18 cellular contexts compared by ENCODE assay signal in the genomic region with DNA sequence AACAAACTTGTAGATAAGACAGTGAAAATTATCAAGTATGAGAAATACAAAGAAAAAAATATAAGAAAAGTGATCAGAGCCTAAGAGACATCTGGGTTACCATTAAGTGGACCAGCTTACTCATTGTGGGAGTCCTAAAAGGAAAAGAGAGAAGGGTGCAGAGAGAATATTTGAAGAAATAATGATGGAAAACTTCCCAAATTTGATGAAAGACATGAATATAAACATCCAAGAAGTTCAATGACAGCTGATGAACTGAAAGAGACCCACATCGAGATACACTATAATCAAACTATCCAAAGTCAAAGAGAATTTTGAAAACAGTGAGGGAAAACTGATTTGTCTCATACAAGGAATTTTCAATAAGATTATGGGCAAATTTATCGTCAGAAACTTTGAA. TPM values are rescaled to one million over a fixed set of nuclear protein-coding genes. Genes with fewer than 3 reads are reported as not detected.
DNase-seq lines count a peak whose midpoint lies in the region; ATAC-seq and TF ChIP-seq lines count a peak whose summit lies in the region.
"Had no signal": no experiment of that assay in that cellular context is flagged by ENCODE, and none has a peak within 500 bp of the region (broad histone marks: within the 10 kb centered on the region; RNA-seq: fewer than 3 reads in every experiment).

No MANE protein-coding gene starts in this region.

- H3K4me3 Mint-ChIP-seq in activated T-cell treated with anti-CD3 and anti-CD28 coated beads, Interleukin-2, amount 50 U/mL, for 24 hours = no peak overlapping the region
- H3K4me3 Mint-ChIP-seq in activated T-cell treated with anti-CD3 and anti-CD28 coated beads, Interleukin-2, amount 50 U/mL, for 4 hours = no peak overlapping the region
- H3K4me3 Mint-ChIP-seq in CD8-positive, alpha-beta T cell = no peak overlapping the region
- no peak overlapping the region for H3K4me3 Mint-ChIP-seq in activated T-helper 1 cell treated with anti-CD3 and anti-CD28 coated beads, Interleukin-12 subunit alpha, Interleukin-12 subunit beta, Interleukin-2, Interleukin-4 antibody, amounts not matched to agents 30 ng/mL and 10 ng/mL and 1 ng/mL, durations not matched to agents 14 hours and 24 hours and 36 hours
- H3K4me3 Mint-ChIP-seq in stimulated activated effector memory CD8-positive, alpha-beta T cell treated with anti-CD3 and anti-CD28 coated beads, Interleukin-12 subunit alpha, Interleukin-12 subunit beta, amount 100 ng/mL, for 72 hours = no peak overlapping the region

- no peak overlapping the region for H3K27ac ChIP-seq in CD8-positive, alpha-beta T cell (ENCODE audit: low read depth, low read length)
- H3K27ac ChIP-seq: C4-2B, RWPE1 had no signal

- intact Hi-C loops in CD8-positive, alpha-beta T cell (cut with DNase I, micrococcal nuclease) = loop anchor here (1.0 to 5.0 kb wide), 2 partner anchors 9 to 550 kb away; no protein-coding TSS in a partner anchor
- intact Hi-C loops in activated T-helper 1 cell treated with anti-CD3 and anti-CD28 coated beads, Interleukin-12 subunit alpha, Interleukin-12 subunit beta, Interleukin-2, Interleukin-4 antibody, amounts not matched to agents 30 ng/mL and 10 ng/mL and 1 ng/mL, durations not matched to agents 14 hours and 24 hours and 36 hours (cut with micrococcal nuclease) = no loop called here

- peak overlapping the region; percentile 77 for H3K27ac Mint-ChIP-seq in activated T-cell treated with anti-CD3 and anti-CD28 coated beads, Interleukin-2, amount 50 U/mL, for 24 hours
- peak overlapping the region; percentile 62 for H3K27ac Mint-ChIP-seq in CD8-positive, alpha-beta T cell
- H3K27ac Mint-ChIP-seq in activated T-helper 1 cell treated with anti-CD3 and anti-CD28 coated beads, Interleukin-12 subunit alpha, Interleukin-12 subunit beta, Interleukin-2, Interleukin-4 antibody, amounts not matched to agents 30 ng/mL and 10 ng/mL and 1 ng/mL, durations not matched to agents 14 hours and 24 hours and 36 hours = peak overlapping the region; percentile 15
- peak overlapping the region; percentile 49 for H3K27ac Mint-ChIP-seq in stimulated activated effector memory CD8-positive, alpha-beta T cell treated with anti-CD3 and anti-CD28 coated beads, Interleukin-12 subunit alpha, Interleukin-12 subunit beta, amount 100 ng/mL, for 72 hours

- no peak for TF ChIP-seq CTCF in CD8-positive, alpha-beta T cell (IDR thresholded peaks at IDR 0.05)

- no peak overlapping the region for H3K4me3 ChIP-seq in CD8-positive, alpha-beta T cell (ENCODE audit: low read depth, low read length)

- peaks cover 92% of the 10 kb centered on the region for H3K4me1 Mint-ChIP-seq in activated T-cell treated with anti-CD3 and anti-CD28 coated beads, Interleukin-2, amount 50 U/mL, for 24 hours (ENCODE audit: low read depth)
- peaks cover 90% of the 10 kb centered on the region for H3K4me1 Mint-ChIP-seq in activated T-cell treated with anti-CD3 and anti-CD28 coated beads, Interleukin-2, amount 50 U/mL, for 4 hours (ENCODE audit: low read depth)
- peaks cover 90% of the 10 kb centered on the region for H3K4me1 Mint-ChIP-seq in CD8-positive, alpha-beta T cell (ENCODE audit: low read depth)
- H3K4me1 Mint-ChIP-seq in activated T-helper 1 cell treated with anti-CD3 and anti-CD28 coated beads, Interleukin-12 subunit alpha, Interleukin-12 subunit beta, Interleukin-2, Interleukin-4 antibody, amounts not matched to agents 30 ng/mL and 10 ng/mL and 1 ng/mL, durations not matched to agents 14 hours and 24 hours and 36 hours (ENCODE audit: low read depth) = peaks cover 90% of the 10 kb centered on the region
- peaks cover 78% of the 10 kb centered on the region for H3K4me1 Mint-ChIP-seq in stimulated activated effector memory CD8-positive, alpha-beta T cell treated with anti-CD3 and anti-CD28 coated beads, Interleukin-12 subunit alpha, Interleukin-12 subunit beta, amount 100 ng/mL, for 72 hours

- no peak for DNase-seq in activated T-cell treated with anti-CD3 and anti-CD28 coated beads, Interleukin-2, amount 50 U/mL, for 24 hours
- no peak for DNase-seq in activated T-cell treated with anti-CD3 and anti-CD28 coated beads, Interleukin-2, amount 50 U/mL, for 4 hours
- DNase-seq in CD8-positive, alpha-beta T cell = no peak
- no peak for DNase-seq in activated T-helper 1 cell treated with anti-CD3 and anti-CD28 coated beads, Interleukin-12 subunit alpha, Interleukin-12 subunit beta, Interleukin-2, Interleukin-4 antibody, amounts not matched to agents 30 ng/mL and 10 ng/mL and 1 ng/mL, durations not matched to agents 14 hours and 24 hours and 36 hours (ENCODE audit: low spot score)
- no peak for DNase-seq in stimulated activated effector memory CD8-positive, alpha-beta T cell treated with anti-CD3 and anti-CD28 coated beads, Interleukin-12 subunit alpha, Interleukin-12 subunit beta, amount 100 ng/mL, for 72 hours (ENCODE audit: low spot score in 2 of 2)
- no peak for DNase-seq in iPS-NIHi7 (ENCODE audit: extremely low spot score)
- DNase-seq in NCI-H446 treated with DMSO at 0.1 percent for 48 hours (lab: John Stamatoyannopoulos, UW) = no peak
- DNase-seq: Calu3, DMS53, KBM-7, MV-4-11, NCI-H1417 treated with DMSO at 0.1 percent for 48 hours, NCI-H1930, NCI-H2171, NCI-H748 treated with DMSO at 0.1 percent for 48 hours, PC-3 had no signal

- peaks cover 12% of the 10 kb centered on the region for H3K9me3 Mint-ChIP-seq in activated T-cell treated with anti-CD3 and anti-CD28 coated beads, Interleukin-2, amount 50 U/mL, for 24 hours
- H3K9me3 Mint-ChIP-seq in activated T-cell treated with anti-CD3 and anti-CD28 coated beads, Interleukin-2, amount 50 U/mL, for 4 hours = peaks cover 9% of the 10 kb centered on the region
- peaks cover 9% of the 10 kb centered on the region for H3K9me3 Mint-ChIP-seq in CD8-positive, alpha-beta T cell
- H3K9me3 Mint-ChIP-seq in activated T-helper 1 cell treated with anti-CD3 and anti-CD28 coated beads, Interleukin-12 subunit alpha, Interleukin-12 subunit beta, Interleukin-2, Interleukin-4 antibody, amounts not matched to agents 30 ng/mL and 10 ng/mL and 1 ng/mL, durations not matched to agents 14 hours and 24 hours and 36 hours = peaks cover 9% of the 10 kb centered on the region
- H3K9me3 Mint-ChIP-seq in stimulated activated effector memory CD8-positive, alpha-beta T cell treated with anti-CD3 and anti-CD28 coated beads, Interleukin-12 subunit alpha, Interleukin-12 subunit beta, amount 100 ng/mL, for 72 hours = peaks cover 7% of the 10 kb centered on the region

- ATAC-seq in activated T-cell treated with anti-CD3 and anti-CD28 coated beads, Interleukin-2, amount 50 U/mL, for 4 hours = no peak
- ATAC-seq in CD8-positive, alpha-beta T cell = no peak
- no peak for ATAC-seq in stimulated activated effector memory CD8-positive, alpha-beta T cell treated with anti-CD3 and anti-CD28 coated beads, Interleukin-12 subunit alpha, Interleukin-12 subunit beta, amount 100 ng/mL, for 72 hours
- ATAC-seq: PC-3 had no signal

- no peaks in the 10 kb centered on the region for H3K27me3 Mint-ChIP-seq in activated T-cell treated with anti-CD3 and anti-CD28 coated beads, Interleukin-2, amount 50 U/mL, for 24 hours
- H3K27me3 Mint-ChIP-seq in activated T-cell treated with anti-CD3 and anti-CD28 coated beads, Interleukin-2, amount 50 U/mL, for 4 hours (ENCODE audit: low read depth) = no peaks in the 10 kb centered on the region
- H3K27me3 Mint-ChIP-seq in CD8-positive, alpha-beta T cell (ENCODE audit: low read depth) = no peaks in the 10 kb centered on the region
- no peaks in the 10 kb centered on the region for H3K27me3 Mint-ChIP-seq in activated T-helper 1 cell treated with anti-CD3 and anti-CD28 coated beads, Interleukin-12 subunit alpha, Interleukin-12 subunit beta, Interleukin-2, Interleukin-4 antibody, amounts not matched to agents 30 ng/mL and 10 ng/mL and 1 ng/mL, durations not matched to agents 14 hours and 24 hours and 36 hours (ENCODE audit: insufficient read depth)

- H3K27me3 ChIP-seq in CD8-positive, alpha-beta T cell (ENCODE audit: insufficient read depth, low read length) = no peaks in the 10 kb centered on the region

- POLR2A ChIA-PET in CD8-positive, alpha-beta T cell (lab: Charles Lee) = interaction anchor here (1.1 to 4.2 kb wide), 4 partner anchors 10 to 17 kb away, joined by 3 to 41 read pairs (median 4); no protein-coding TSS in a partner anchor

- H3K9me3 ChIP-seq in CD8-positive, alpha-beta T cell (ENCODE audit: low read length) = no peaks in the 10 kb centered on the region

- H3K4me1 ChIP-seq in CD8-positive, alpha-beta T cell (ENCODE audit: insufficient read depth, low read length) = peaks cover 88% of the 10 kb centered on the region

- H3K36me3 ChIP-seq in CD8-positive, alpha-beta T cell (ENCODE audit: insufficient read depth, low read length) = peaks cover 3% of the 10 kb centered on the region

- CTCF ChIA-PET in CD8-positive, alpha-beta T cell (lab: Charles Lee) = interaction anchor here (0.7 to 2.4 kb wide), 8 partner anchors 9 to 341 kb away, joined by 3 to 9 read pairs (median 4); no protein-coding TSS in a partner anchor

- H3K36me3 Mint-ChIP-seq in activated T-cell treated with anti-CD3 and anti-CD28 coated beads, Interleukin-2, amount 50 U/mL, for 24 hours (ENCODE audit: low read depth) = peaks cover 70% of the 10 kb centered on the region
- H3K36me3 Mint-ChIP-seq in activated T-cell treated with anti-CD3 and anti-CD28 coated beads, Interleukin-2, amount 50 U/mL, for 4 hours (ENCODE audit: insufficient read depth) = peaks cover 42% of the 10 kb centered on the region
- H3K36me3 Mint-ChIP-seq in CD8-positive, alpha-beta T cell = peaks cover 38% of the 10 kb centered on the region
- H3K36me3 Mint-ChIP-seq in activated T-helper 1 cell treated with anti-CD3 and anti-CD28 coated beads, Interleukin-12 subunit alpha, Interleukin-12 subunit beta, Interleukin-2, Interleukin-4 antibody, amounts not matched to agents 30 ng/mL and 10 ng/mL and 1 ng/mL, durations not matched to agents 14 hours and 24 hours and 36 hours (ENCODE audit: low read depth) = peaks cover 65% of the 10 kb centered on the region
- peaks cover 42% of the 10 kb centered on the region for H3K36me3 Mint-ChIP-seq in stimulated activated effector memory CD8-positive, alpha-beta T cell treated with anti-CD3 and anti-CD28 coated beads, Interleukin-12 subunit alpha, Interleukin-12 subunit beta, amount 100 ng/mL, for 72 hours

RNA-seq across cellular contexts. Expression of a gene that starts 22.5 kb away (rescaled TPM):
- total RNA-seq in activated T-cell treated with anti-CD3 and anti-CD28 coated beads, Interleukin-2, amount 50 U/mL, for 4 hours = 10 to 100 TPM; 48.6 to 55.7 (median 52.1) TPM
- 10 to 100 TPM; 35.8 to 36.7 TPM for total RNA-seq in CD8-positive, alpha-beta T cell
- 71.6 and 74.2 TPM in 2 replicates for total RNA-seq in activated T-helper 1 cell treated with anti-CD3 and anti-CD28 coated beads, Interleukin-12 subunit alpha, Interleukin-12 subunit beta, Interleukin-2, Interleukin-4 antibody, amounts not matched to agents 30 ng/mL and 10 ng/mL and 1 ng/mL, durations not matched to agents 14 hours and 24 hours and 36 hours
- total RNA-seq: Calu3, PC-3 had no signal

Comparison
In these comparisons a context has a peak if more than half of its experiments do, and no peak if none do; other contexts are left out.
1. H3K27ac Mint-ChIP-seq: peak in every context shown above with its lines; median percentile 77 in activated T-cell treated with anti-CD3 and anti-CD28 coated beads, Interleukin-2, amount 50 U/mL, for 24 hours; 62 in CD8-positive, alpha-beta T cell; 49 in stimulated activated effector memory CD8-positive, alpha-beta T cell treated with anti-CD3 and anti-CD28 coated beads, Interleukin-12 subunit alpha, Interleukin-12 subunit beta, amount 100 ng/mL, for 72 hours; 15 in activated T-helper 1 cell treated with anti-CD3 and anti-CD28 coated beads, Interleukin-12 subunit alpha, Interleukin-12 subunit beta, Interleukin-2, Interleukin-4 antibody, amounts not matched to agents 30 ng/mL and 10 ng/mL and 1 ng/mL, durations not matched to agents 14 hours and 24 hours and 36 hours.